Comparison of ENCODE assay signal across 8 cellular contexts in the genomic region with DNA sequence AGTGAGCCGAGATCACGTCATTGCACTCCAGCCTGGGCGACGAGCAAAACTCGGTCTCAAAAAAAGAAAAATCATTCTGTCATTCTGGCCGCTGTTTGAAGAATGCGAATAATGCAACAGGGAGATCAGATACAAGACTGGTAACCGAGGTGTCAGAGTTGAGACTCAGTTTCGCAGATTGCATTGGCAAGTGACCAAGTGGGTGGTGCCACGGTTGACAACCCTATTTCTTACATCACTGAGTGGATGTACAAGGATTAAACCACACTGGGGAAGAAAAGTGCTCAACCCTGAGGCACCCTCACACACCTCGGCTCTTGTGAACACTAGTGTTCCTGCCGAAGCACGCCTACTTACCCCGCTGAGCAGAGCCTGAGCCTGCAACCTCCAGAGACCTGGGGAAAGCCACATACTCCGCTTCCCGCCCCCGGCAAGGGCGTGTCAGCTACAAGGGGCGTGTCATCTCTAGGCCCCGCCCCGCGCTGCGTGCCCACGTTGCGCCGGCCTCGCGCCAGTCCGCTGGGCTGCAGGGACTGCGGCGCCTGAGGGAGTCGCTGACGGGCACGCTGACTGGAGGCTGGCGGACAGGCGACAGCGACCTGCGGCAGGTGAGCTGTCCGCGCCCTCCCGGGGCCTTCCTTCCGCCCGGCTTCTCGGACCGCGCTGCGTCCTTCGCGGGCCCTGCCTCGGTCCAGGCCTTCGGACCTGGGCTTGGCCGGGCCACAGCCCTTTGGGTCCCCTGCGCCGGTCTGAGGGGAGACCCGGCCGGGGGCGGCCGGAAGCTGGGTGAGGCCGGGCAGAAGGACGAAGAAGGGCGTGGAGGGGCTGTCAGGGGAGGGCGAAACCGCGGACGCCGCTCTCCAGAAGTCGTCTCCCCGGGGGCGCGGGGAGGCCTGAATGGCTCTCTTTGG. TPM values are rescaled to one million over a fixed set of nuclear protein-coding genes. Genes with fewer than 3 reads are reported as not detected.
DNase-seq lines count a peak whose midpoint lies in the region; ATAC-seq and TF ChIP-seq lines count a peak whose summit lies in the region.

Gene HMOX2 (plus strand): TSS at position 519 of the 911 bp plus-strand sequence. CDS start 29,127 bp downstream, outside the sequence.

- H3K27ac ChIP-seq in adipose tissue (ENCODE audit: low read depth, low read length) (no peak within 1 kb of the TSS), heart left ventricle (peak within 1 kb of the TSS; percentile 67 to 97 (median 92)), upper lobe of right lung (peak within 1 kb of the TSS; percentile 95)

- TF ChIP-seq POLR2A in heart left ventricle (IDR thresholded peaks at IDR 0.05) = peak; percentile 93 to 98

- TF ChIP-seq CTCF in GM12875 (IDR thresholded peaks at IDR 0.05; ENCODE audit: borderline replicate concordance, insufficient read depth, low read depth, low read length) = peak; percentile 57
- TF ChIP-seq CTCF in heart left ventricle (IDR thresholded peaks at IDR 0.05) = peak; percentile 9 to 76 (median 30)
- TF ChIP-seq CTCF in upper lobe of right lung (IDR thresholded peaks at IDR 0.05) = peak; percentile 59

- no peaks in the 10 kb centered on the region for H3K27me3 ChIP-seq in heart left ventricle
- H3K27me3 ChIP-seq in upper lobe of right lung = no peaks in the 10 kb centered on the region

- DNase-seq in NCI-H1417 (lab: John Stamatoyannopoulos, UW) = peak; percentile 86 to 96 (median 93)
- peak; percentile 84 for DNase-seq in T follicular helper cell (ENCODE audit: low read depth)
- DNase-seq in heart left ventricle = peak; percentile 91 to 96 (median 94)
- DNase-seq in posterior vena cava (ENCODE audit: low spot score) = peak; percentile 97
- DNase-seq in upper lobe of right lung = peak; percentile 97

- WGBS in adipose tissue, 3 donors = 9 to 10% (median 9%) methylated on average over 58 to 70 of the region's 70 CpGs
- 8 to 14% (median 9%) methylated on average over 42 to 70 of the region's 70 CpGs for WGBS in heart left ventricle, 4 donors

- intact Hi-C loops in heart left ventricle (cut with DNase I) = loop anchor here in 1 of 10 donors (5.0 kb wide), 1 partner anchor 61 kb away; the partner anchor contains the start of gene CDIP1
- intact Hi-C loops in posterior vena cava (cut with DNase I) = no loop called here
- intact Hi-C loops in upper lobe of right lung (cut with DNase I) = no loop called here

- H3K4me3 ChIP-seq in GM12875 (ENCODE audit: low read depth, low read length) (peak within 1 kb of the TSS; percentile 94), heart left ventricle (peak within 1 kb of the TSS; percentile 65 to 99 (median 91)), upper lobe of right lung (peak within 1 kb of the TSS; percentile 97)

- ATAC-seq in HG02763 (IDR thresholded peaks at IDR 0.05; ENCODE audit: unreplicated experiment) = peak; percentile 81
- peak; percentile 92 to 97 (median 96) for ATAC-seq in heart left ventricle
- peak; percentile 97 for ATAC-seq in upper lobe of right lung

- H3K4me1 ChIP-seq in heart left ventricle (peaks cover 0 to 48% (median 26%) of the 10 kb centered on the region in 12 donors), upper lobe of right lung (peaks cover 29% of the 10 kb centered on the region)

- H3K9me3 ChIP-seq in heart left ventricle (no peaks in the 10 kb centered on the region), upper lobe of right lung (no peaks in the 10 kb centered on the region)

- no peaks in the 10 kb centered on the region for H3K36me3 ChIP-seq in heart left ventricle
- H3K36me3 ChIP-seq in upper lobe of right lung = no peaks in the 10 kb centered on the region

RNA-seq across cellular contexts. Expression of gene HMOX2, which starts in this region (rescaled TPM):
- 10 to 100 TPM; 28.2 to 81.1 (median 45.7) TPM for polyA plus RNA-seq in adipose tissue
- 100 to 1,000 TPM in 5 of 9 donors, 10 to 100 TPM in 4; 60.6 to 250 (median 117) TPM for total RNA-seq in heart left ventricle
- 100 to 1,000 TPM; 113 to 245 TPM for polyA plus RNA-seq in heart left ventricle
- 10 to 100 TPM; 28.3 to 30.5 TPM for total RNA-seq in posterior vena cava
- total RNA-seq in upper lobe of right lung = 53.0 TPM
